8 cellular contexts compared by ENCODE assay signal in genomic region chr16:3023669-3024478, GRCh38. TPM values are rescaled to one million over a fixed set of nuclear protein-coding genes. Genes with fewer than 3 reads are reported as not detected.
DNase-seq lines count a peak whose midpoint lies in the region; ATAC-seq, FAIRE-seq and TF ChIP-seq lines count a peak whose summit lies in the region.

A gene with protein sequence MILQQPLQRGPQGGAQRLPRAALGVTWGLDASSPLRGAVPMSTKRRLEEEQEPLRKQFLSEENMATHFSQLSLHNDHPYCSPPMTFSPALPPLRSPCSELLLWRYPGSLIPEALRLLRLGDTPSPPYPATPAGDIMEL (minus strand): TSS chr16:3023942. CDS start chr16:3023941, 1 bp downstream.
TSS of gene THOC6 (plus strand) at chr16:3024035. CDS start at chr16:3024327, 292 bp downstream.

- peak; percentile 88 for FAIRE-seq in keratinocyte (lab: Jason Lieb, UNC)

- peak within 1 kb of the TSS; percentile 81 for H3K4me2 ChIP-seq in keratinocyte (ENCODE audit: control insufficient read depth, extremely low read depth, insufficient read depth, low read depth, low read length)

- H3K4me1 Mint-ChIP-seq in central memory CD8-positive, alpha-beta T cell, result peaks cover 49% of the 10 kb centered on the region

- peaks cover 16% of the 10 kb centered on the region for H3K36me3 Mint-ChIP-seq in central memory CD8-positive, alpha-beta T cell (ENCODE audit: insufficient read depth)

- H3K4me1 ChIP-seq in keratinocyte (ENCODE audit: control insufficient read depth, extremely low read depth, insufficient read depth, low read length), result peaks cover 21% of the 10 kb centered on the region

- H3K9ac ChIP-seq in keratinocyte (ENCODE audit: control insufficient read depth, extremely low read depth, insufficient read depth, low read length), result peak within 1 kb of the TSS; percentile 97

- peak in 1 of 3 experiments; percentile 12 for TF ChIP-seq CTCF in keratinocyte (optimal IDR thresholded peaks at IDR 0.05 in 1 of 3, IDR thresholded peaks at IDR 0.05 in 1 of 3, conservative IDR thresholded peaks at IDR 0.05 in 1 of 3; ENCODE audit: extremely low read depth in 1 of 3, insufficient read depth in 2 of 3, low read length in 3 of 3)

- no peaks in the 10 kb centered on the region for H3K9me1 ChIP-seq in keratinocyte (ENCODE audit: control insufficient read depth, extremely low read depth, insufficient read depth, low read length)

- DNase-seq in AML-193 (lab: John Stamatoyannopoulos, UW) (peak; percentile 86 to 94), NCI-H460 (ENCODE audit: extremely low read depth, low read depth) (peak; percentile 97), keratinocyte (ENCODE audit: low read depth, low spot score) (peak; percentile 88)
- peak; percentile 92 to 93 for DNase-seq in central memory CD8-positive, alpha-beta T cell (ENCODE audit: low spot score in 2 of 2)
- DNase-seq in stimulated activated CD4-positive, alpha-beta T cell treated with anti-CD3 and anti-CD28 coated beads, Interleukin-12 subunit alpha, Interleukin-12 subunit beta, amount 100 ng/mL, for 48 hours (ENCODE audit: low read depth in 2 of 3, low spot score in 1 of 3), result peak; percentile 94 to 95 (median 94)

- peaks cover 4% of the 10 kb centered on the region for H3K27me3 Mint-ChIP-seq in central memory CD8-positive, alpha-beta T cell

- H3K27me3 ChIP-seq in keratinocyte (ENCODE audit: control insufficient read depth, extremely low read depth, insufficient read depth, low read length), result no peaks in the 10 kb centered on the region

- dilution Hi-C loops in keratinocyte (cut with MboI; ENCODE audit: extremely low pct_ligation_motif_present, low sequenced_read_pairs), result no loop called here

- H3K36me3 ChIP-seq in keratinocyte (ENCODE audit: control insufficient read depth in 2 of 2, extremely low read depth in 1 of 2, insufficient read depth in 2 of 2, low read length in 2 of 2), result peaks cover 14 to 28% of the 10 kb centered on the region in 2 experiments

- no peak within 1 kb of the TSS for H2AFZ ChIP-seq in keratinocyte (ENCODE audit: control insufficient read depth, low read length)

- H3K79me2 ChIP-seq in keratinocyte (ENCODE audit: control insufficient read depth, insufficient read depth, low read length), result no peaks in the 10 kb centered on the region

- no peaks in the 10 kb centered on the region for H3K9me3 ChIP-seq in keratinocyte (ENCODE audit: control insufficient read depth, low read depth, low read length)

- ATAC-seq in HG03378 (IDR thresholded peaks at IDR 0.05; ENCODE audit: unreplicated experiment), result peak; percentile 68
- peak; percentile 84 for ATAC-seq in activated CD4-positive, CD25-positive, alpha-beta regulatory T cell treated with anti-CD3 and anti-CD28 coated beads, Interleukin-2, amount 50 U/mL, for 24 hours
- peak; percentile 87 for ATAC-seq in central memory CD8-positive, alpha-beta T cell (replicated peaks; ENCODE audit: extremely low read depth, poor library complexity, severe bottlenecking)

- peak; percentile 89 for TF ChIP-seq POLR2A in GM19099 (IDR thresholded peaks at IDR 0.05; ENCODE audit: extremely low read depth, insufficient read length, low read depth)

- H3K27ac ChIP-seq in keratinocyte (ENCODE audit: control insufficient read depth, insufficient read depth, low read length), result peak within 1 kb of the TSS; percentile 97

- H3K4me3 ChIP-seq in keratinocyte (ENCODE audit: control insufficient read depth in 2 of 3, extremely low read depth in 1 of 3, insufficient read depth in 2 of 3, low read depth in 1 of 3, low read length in 3 of 3), result peak within 1 kb of the TSS; percentile 80 to 85 (median 84)

- peak within 1 kb of the TSS; percentile 66 for H3K27ac Mint-ChIP-seq in central memory CD8-positive, alpha-beta T cell (ENCODE audit: low read depth)

- no peaks in the 10 kb centered on the region for H3K9me3 Mint-ChIP-seq in central memory CD8-positive, alpha-beta T cell

- H4K20me1 ChIP-seq in keratinocyte (ENCODE audit: control insufficient read depth, extremely low read depth, insufficient read depth, low read length), result no peaks in the 10 kb centered on the region

- H3K4me3 Mint-ChIP-seq in central memory CD8-positive, alpha-beta T cell, result peak within 1 kb of the TSS; percentile 76

RNA-seq across cellular contexts. Expression of the first gene that starts in this region (rescaled TPM):
- total RNA-seq in NCI-H460 (2014; rRNA removed; shearing (Covaris generic)), result 29.3 and 33.4 TPM in 2 replicates
- 20.3 and 20.6 TPM in 2 replicates for polyA plus RNA-seq in NCI-H460 (2014; cell fraction: nucleus; rRNA removed)
- polyA plus RNA-seq in keratinocyte, result 12.8 to 19.2 TPM (median 13.0 TPM) in 3 replicates
- 16.5 TPM for polyA plus RNA-seq in keratinocyte (2011; ENCODE audit: low read depth)
- 9.7 and 13.5 TPM in 2 replicates for polyA plus RNA-seq in keratinocyte (2011; cell fraction: cytosol; rRNA removed)
- 2.7 and 4.4 TPM in 2 replicates for polyA plus RNA-seq in keratinocyte (2011; cell fraction: nucleus; rRNA removed)
- polyA plus RNA-seq in keratinocyte (2012; ENCODE audit: low replicate concordance), result 31.4 and 57.7 TPM in 2 replicates
- 6.8 to 22.5 TPM (median 9.6 TPM) in 3 replicates for polyA minus RNA-seq in keratinocyte
- 30.1 TPM for polyA minus RNA-seq in keratinocyte (2011; cell fraction: cytosol; rRNA and poly(A)+ RNA removed)
- polyA minus RNA-seq in keratinocyte (2011; cell fraction: nucleus; rRNA and poly(A)+ RNA removed), result 0.70 and 1.5 TPM in 2 replicates

RNA-seq across cellular contexts. Expression of gene THOC6, which starts in this region (rescaled TPM):
- 30.3 and 35.2 TPM in 2 replicates for total RNA-seq in NCI-H460 (2014; rRNA removed; shearing (Covaris generic))
- 73.1 and 113 TPM in 2 replicates for polyA plus RNA-seq in NCI-H460 (2014; cell fraction: nucleus; rRNA removed)
- 10.2 to 15.5 TPM (median 10.3 TPM) in 3 replicates for polyA plus RNA-seq in keratinocyte
- polyA plus RNA-seq in keratinocyte (2011; ENCODE audit: low read depth), result 5.0 TPM
- polyA plus RNA-seq in keratinocyte (2011; cell fraction: cytosol; rRNA removed), result 5.2 and 9.3 TPM in 2 replicates
- polyA plus RNA-seq in keratinocyte (2011; cell fraction: nucleus; rRNA removed), result 28.7 and 29.1 TPM in 2 replicates
- 16.0 and 23.3 TPM in 2 replicates for polyA plus RNA-seq in keratinocyte (2012; ENCODE audit: low replicate concordance)
- polyA minus RNA-seq in keratinocyte, result 11.2 to 22.3 TPM (median 13.6 TPM) in 3 replicates
- polyA minus RNA-seq in keratinocyte (2011; cell fraction: cytosol; rRNA and poly(A)+ RNA removed), result 17.1 TPM
- polyA minus RNA-seq in keratinocyte (2011; cell fraction: nucleus; rRNA and poly(A)+ RNA removed), result 5.5 and 6.8 TPM in 2 replicates

Comparison
In these comparisons a context has a peak if more than half of its experiments do, and no peak if none do; other contexts are left out.
1. Peak in every context shown above with its lines: DNase-seq, ATAC-seq, H3K4me3 ChIP-seq and H3K27ac ChIP-seq.